In the genomic region with DNA sequence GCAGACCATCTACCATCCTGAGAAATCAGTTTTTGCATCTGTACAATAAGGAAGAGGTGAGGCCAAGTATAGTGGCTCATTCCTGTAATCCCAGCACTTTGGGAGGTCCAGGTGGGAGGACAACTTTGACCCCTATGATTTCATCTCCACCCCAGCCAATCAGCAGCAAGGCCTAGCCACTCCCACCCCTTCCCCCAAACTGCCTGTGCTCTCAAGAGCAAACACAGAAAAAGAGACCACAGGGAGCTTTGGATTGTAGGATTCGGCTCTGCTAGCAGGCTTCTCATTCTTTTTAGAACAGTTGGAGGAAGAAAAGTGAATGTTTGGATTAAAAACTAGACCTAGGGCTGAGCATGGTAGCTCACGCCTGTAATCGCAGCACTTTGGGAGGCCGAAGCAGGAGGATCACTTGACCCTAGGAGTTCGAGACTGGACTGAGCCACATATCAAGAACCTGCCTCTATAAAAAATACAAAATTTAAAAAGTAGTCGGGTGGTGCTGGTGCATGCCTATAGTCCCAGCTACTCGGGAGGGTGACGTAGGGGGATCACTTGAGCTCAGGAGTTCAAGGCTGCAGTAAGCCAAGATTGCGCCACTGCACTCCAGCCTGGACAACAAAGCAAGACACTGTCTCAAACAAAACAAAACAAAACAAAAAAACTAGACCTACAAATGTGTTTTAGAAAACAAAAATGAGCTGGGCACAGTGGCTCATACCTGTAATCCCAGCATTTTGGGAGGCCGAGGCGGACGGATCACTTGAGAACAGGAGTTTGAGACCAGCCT, we compare ENCODE assay signal across 19 cellular contexts.
"Had no signal": no experiment of that assay in that cellular context is flagged by ENCODE, and none has a peak within 500 bp of the region (broad histone marks: within the 10 kb centered on the region; RNA-seq: fewer than 3 reads in every experiment).

No MANE protein-coding gene starts in this region.

- H2AFZ ChIP-seq: parathyroid adenoma had no signal

- H3K4me1 Mint-ChIP-seq: activated CD4-positive, alpha-beta T cell treated with anti-CD3 and anti-CD28 coated beads, Interleukin-2, amount 10 ng/mL, durations not matched to agents 7 days and 5 days; central memory CD8-positive, alpha-beta T cell had no signal

- H3K79me2 ChIP-seq: parathyroid adenoma had no signal

- H3K36me3 ChIP-seq: brain microvascular endothelial cell, tibial artery, uterus had no signal

- ATAC-seq: foreskin keratinocyte; left cardiac atrium; stimulated activated naive B cell treated with anti-CD40 and anti-IgM and Interleukin-4, amounts not matched to agents 10 μg/mL and 1 μg/mL and 100 μg/mL, for 72 hours; T-helper 17 cell had no signal

- H3K9me3 ChIP-seq: tibial artery, uterus had no signal

- H3K4me3 ChIP-seq: coronary artery, lung, tibial artery, uterus had no signal

- H3K27ac ChIP-seq: brain microvascular endothelial cell, coronary artery, foreskin keratinocyte, parathyroid adenoma, tibial artery, uterus had no signal

- H3K9ac ChIP-seq: parathyroid adenoma had no signal

- H3K27me3 ChIP-seq: brain microvascular endothelial cell, foreskin keratinocyte, tibial artery, uterus had no signal

- H3K36me3 Mint-ChIP-seq: activated naive CD8-positive, alpha-beta T cell treated with anti-CD3 and anti-CD28 coated beads, Interleukin-2, amount 10 ng/mL, durations not matched to agents 7 days and 5 days; naive B cell; stimulated activated naive B cell treated with anti-CD40 and anti-IgM and Interleukin-4, amounts not matched to agents 10 μg/mL and 1 μg/mL and 100 μg/mL, for 72 hours had no signal

- DNase-seq: activated CD4-positive, alpha-beta T cell treated with anti-CD3 and anti-CD28 coated beads, Interleukin-2, amount 10 ng/mL, durations not matched to agents 7 days and 5 days; activated CD4-positive, CD25-positive, alpha-beta regulatory T cell; activated CD8-positive, alpha-beta memory T cell treated with anti-CD3 and anti-CD28 coated beads for 24 hours; activated naive CD8-positive, alpha-beta T cell treated with anti-CD3 and anti-CD28 coated beads, Interleukin-2, amount 10 ng/mL, durations not matched to agents 7 days and 5 days; brain microvascular endothelial cell; foreskin keratinocyte; glutamatergic neuron; hypothalamus; left cardiac atrium; naive B cell; stimulated activated CD4-positive, alpha-beta T cell treated with anti-CD3 and anti-CD28 coated beads, Interleukin-2, amount 100 ng/mL, for 48 hours; stimulated activated naive B cell treated with anti-CD40 and anti-IgM and Interleukin-4, amounts not matched to agents 10 μg/mL and 1 μg/mL and 100 μg/mL, for 72 hours; T-helper 17 cell; tibial artery; uterus had no signal

- H3K27ac Mint-ChIP-seq: activated CD4-positive, alpha-beta T cell treated with anti-CD3 and anti-CD28 coated beads, Interleukin-2, amount 10 ng/mL, durations not matched to agents 7 days and 5 days; activated naive CD8-positive, alpha-beta T cell treated with anti-CD3 and anti-CD28 coated beads, Interleukin-2, amount 10 ng/mL, durations not matched to agents 7 days and 5 days; stimulated activated naive B cell treated with anti-CD40 and anti-IgM and Interleukin-4, amounts not matched to agents 10 μg/mL and 1 μg/mL and 100 μg/mL, for 72 hours had no signal

- H3K9me3 Mint-ChIP-seq: activated CD4-positive, alpha-beta T cell treated with anti-CD3 and anti-CD28 coated beads, Interleukin-2, amount 10 ng/mL, durations not matched to agents 7 days and 5 days; activated naive CD8-positive, alpha-beta T cell treated with anti-CD3 and anti-CD28 coated beads, Interleukin-2, amount 10 ng/mL, durations not matched to agents 7 days and 5 days; central memory CD8-positive, alpha-beta T cell; naive B cell had no signal

- H3K27me3 Mint-ChIP-seq: activated naive CD8-positive, alpha-beta T cell treated with anti-CD3 and anti-CD28 coated beads, Interleukin-2, amount 10 ng/mL, durations not matched to agents 7 days and 5 days had no signal

- H3K4me1 ChIP-seq: parathyroid adenoma, tibial artery, uterus had no signal

- H3K4me3 Mint-ChIP-seq: activated CD4-positive, alpha-beta T cell treated with anti-CD3 and anti-CD28 coated beads, Interleukin-2, amount 10 ng/mL, durations not matched to agents 7 days and 5 days; activated naive CD8-positive, alpha-beta T cell treated with anti-CD3 and anti-CD28 coated beads, Interleukin-2, amount 10 ng/mL, durations not matched to agents 7 days and 5 days; central memory CD8-positive, alpha-beta T cell; naive B cell; stimulated activated naive B cell treated with anti-CD40 and anti-IgM and Interleukin-4, amounts not matched to agents 10 μg/mL and 1 μg/mL and 100 μg/mL, for 72 hours; T-helper 17 cell had no signal
